In the genomic region with DNA sequence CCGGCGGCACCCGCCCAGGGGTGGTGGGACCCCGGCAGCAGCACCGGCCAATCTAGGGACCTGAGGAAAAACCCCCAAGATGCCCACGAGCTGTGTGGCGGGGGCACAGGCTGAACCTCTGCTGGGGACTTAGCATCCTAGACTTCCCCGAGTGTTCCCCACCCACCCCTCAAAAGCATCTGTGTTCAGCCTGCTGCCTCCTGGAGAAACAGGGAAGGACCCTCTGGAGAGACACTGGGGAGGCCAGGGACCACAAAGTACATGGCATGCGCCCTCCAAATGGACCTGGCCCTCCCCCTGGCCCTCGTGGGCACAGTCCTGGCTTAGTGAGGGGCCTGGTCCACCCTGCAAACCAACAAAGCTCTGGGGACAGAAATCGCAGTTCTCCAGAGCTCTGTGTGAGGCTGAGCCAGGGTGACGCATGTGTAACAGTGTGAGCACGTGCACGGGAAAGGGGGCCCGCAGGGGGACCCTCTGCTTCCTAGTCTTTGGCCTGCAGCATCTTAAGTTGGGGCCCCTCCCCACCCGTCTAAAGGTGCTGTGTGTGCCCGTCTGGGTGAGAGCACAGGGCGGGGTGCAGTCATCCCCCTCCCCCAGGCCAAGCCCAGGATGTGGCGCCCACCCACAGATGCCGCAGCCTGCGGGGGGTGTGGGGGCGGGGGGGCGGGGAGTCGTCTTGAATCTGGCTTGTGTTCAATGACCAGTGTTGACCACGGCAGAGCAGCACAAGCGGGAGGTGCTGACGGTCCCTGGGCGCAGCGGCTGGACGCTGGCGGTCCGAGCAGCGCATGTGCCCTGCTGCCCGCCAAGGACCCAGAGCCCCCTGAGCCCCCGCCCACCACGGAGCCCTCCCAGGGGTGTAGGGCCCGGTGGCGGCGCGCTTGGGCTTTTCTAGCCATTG, we compare ENCODE assay signal across 1 cellular context.
TF ChIP-seq lines count a peak whose summit lies in the region.

No MANE protein-coding gene starts in this region.

TF ChIP-seq in H1, 55 proteins besides CTCF, POLR2A, EP300 and RAD21:
- peak; percentile 22 for TF ChIP-seq KDM4A (IDR thresholded peaks at IDR 0.05; ENCODE audit: low read depth, low read length, severe bottlenecking)
- TF ChIP-seq SP4 (IDR thresholded peaks at IDR 0.05; ENCODE audit: low read length), result no peak
- 0 out of 2 replicates have a peak, but pooled peaks have one; percentile 5 for TF ChIP-seq MAX (IDR thresholded peaks at IDR 0.05)
